In the genomic region with DNA sequence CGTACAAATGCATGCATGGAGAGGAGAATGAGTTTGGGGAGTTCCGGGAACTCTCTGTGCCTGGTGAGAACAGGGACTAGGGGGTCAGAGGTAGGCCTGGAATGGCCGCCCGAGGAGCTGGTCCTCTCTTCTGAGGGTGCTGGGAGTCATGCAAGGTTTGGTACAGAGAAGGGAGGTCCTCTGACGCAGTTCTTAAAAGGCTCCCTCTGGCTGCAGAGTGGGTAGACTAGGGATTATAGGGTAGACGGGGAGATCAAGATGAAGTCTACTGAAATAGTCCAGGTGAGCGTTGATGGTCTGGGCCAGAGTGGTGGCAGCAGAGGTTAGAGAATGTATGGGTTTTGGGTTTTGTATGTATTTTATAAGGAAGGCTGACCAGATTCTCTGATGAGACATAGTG, we compare ENCODE assay signal across 8 cellular contexts. TPM values are rescaled to one million over a fixed set of nuclear protein-coding genes. Genes with fewer than 3 reads are reported as not detected.
DNase-seq lines count a peak whose midpoint lies in the region; ATAC-seq, FAIRE-seq and TF ChIP-seq lines count a peak whose summit lies in the region.

No MANE protein-coding gene starts in this region.

- H3K27me3 Mint-ChIP-seq in activated T-cell treated with anti-CD3 and anti-CD28 coated beads, Interleukin-2, amount 50 U/mL, for 4 hours (ENCODE audit: low read depth) = no peaks in the 10 kb centered on the region

- TF ChIP-seq EP300 in transverse colon (IDR thresholded peaks at IDR 0.05; ENCODE audit: low read depth) = no peak

- peaks cover 49% of the 10 kb centered on the region for H3K36me3 Mint-ChIP-seq in activated T-cell treated with anti-CD3 and anti-CD28 coated beads, Interleukin-2, amount 50 U/mL, for 4 hours (ENCODE audit: insufficient read depth)

- H3K9me3 ChIP-seq in adrenal gland (replicated peaks in 1 of 3) (no peaks in the 10 kb centered on the region), kidney (ENCODE audit: control insufficient read depth in 1 of 2, low read length in 2 of 2) (peaks cover 0 to 23% of the 10 kb centered on the region in 2 donors), transverse colon (peaks cover 11 to 26% of the 10 kb centered on the region in 2 donors)

- in situ Hi-C loops in transverse colon (cut with MboI; ENCODE audit: low pct_ligation_motif_present in 1 of 4, low pct_unique_long_range_greater_than_20kb in 1 of 4, low sequenced_read_pairs in 3 of 4) = no loop called here

- WGBS in adrenal gland, 4 donors = 13 to 17% (median 15%) methylated on average over 6 to 7 of the region's 7 CpGs
- 30 to 43% methylated on average over 2 to 7 of the region's 7 CpGs for WGBS in transverse colon (ENCODE audit: low coverage in 1 of 2), 2 donors

- DNase-seq in activated T-cell treated with anti-CD3 and anti-CD28 coated beads, Interleukin-2, amount 50 U/mL, for 4 hours = no peak
- no peak for DNase-seq in activated T-cell treated with anti-CD3 and anti-CD28 coated beads, Interleukin-2, amount 50 U/mL, for 48 hours
- DNase-seq in adrenal gland (no peak), kidney (no peak), transverse colon (no peak), AML-193 (lab: John Stamatoyannopoulos, UW) (no peak)

- ATAC-seq in activated T-cell treated with anti-CD3 and anti-CD28 coated beads, Interleukin-2, amount 50 U/mL, for 4 hours = no peak
- ATAC-seq in GM18505 (IDR thresholded peaks at IDR 0.05; ENCODE audit: unreplicated experiment) (no peak), HG03135 (IDR thresholded peaks at IDR 0.05; ENCODE audit: unreplicated experiment) (no peak)

- peak overlapping the region; percentile 83 to 96 for H3K9ac ChIP-seq in kidney (ENCODE audit: low read length in 2 of 2)

- H3K4me1 ChIP-seq in adrenal gland (replicated peaks in 1 of 2) (peaks cover 13 to 14% of the 10 kb centered on the region in 2 donors), kidney (ENCODE audit: control insufficient read depth in 1 of 2, insufficient read depth in 1 of 2, low read depth in 1 of 2, low read length in 2 of 2) (peaks cover 10 to 19% of the 10 kb centered on the region in 2 donors), transverse colon (peaks cover 8 to 19% (median 12%) of the 10 kb centered on the region in 4 donors)

- H3K27ac ChIP-seq in adrenal gland (peak overlapping the region in 4 of 5 donors; percentile 24 to 89 (median 82)), kidney (ENCODE audit: low read depth in 2 of 2, low read length in 2 of 2) (no peak overlapping the region), transverse colon (peak overlapping the region in 2 of 4 donors; percentile 75 to 90)

- peaks cover 48% of the 10 kb centered on the region for H3K9me3 Mint-ChIP-seq in activated T-cell treated with anti-CD3 and anti-CD28 coated beads, Interleukin-2, amount 50 U/mL, for 4 hours

- H3K4me3 ChIP-seq in adrenal gland = peak overlapping the region in 3 of 4 donors; percentile 65 to 97 (median 85)
- H3K4me3 ChIP-seq in kidney (ENCODE audit: low read length in 2 of 2) = peak overlapping the region; percentile 94 to 96
- peak overlapping the region; percentile 71 to 84 (median 80) for H3K4me3 ChIP-seq in transverse colon

- peaks cover 36% of the 10 kb centered on the region for H3K4me1 Mint-ChIP-seq in activated T-cell treated with anti-CD3 and anti-CD28 coated beads, Interleukin-2, amount 50 U/mL, for 4 hours (ENCODE audit: low read depth)

- no peaks in the 10 kb centered on the region for H3K27me3 ChIP-seq in adrenal gland
- no peaks in the 10 kb centered on the region for H3K27me3 ChIP-seq in transverse colon

- no peak for TF ChIP-seq CTCF in adrenal gland (IDR thresholded peaks at IDR 0.05)
- no peak for TF ChIP-seq CTCF in kidney (IDR thresholded peaks at IDR 0.05; ENCODE audit: borderline replicate concordance, extremely low read depth, insufficient read depth)
- TF ChIP-seq CTCF in transverse colon (IDR thresholded peaks at IDR 0.05) = no peak

- TF ChIP-seq POLR2A in adrenal gland (IDR thresholded peaks at IDR 0.05) = no peak
- no peak for TF ChIP-seq POLR2A in transverse colon (IDR thresholded peaks at IDR 0.05)
- TF ChIP-seq POLR2A in GM18505 (IDR thresholded peaks at IDR 0.05; ENCODE audit: borderline replicate concordance, extremely low read depth, insufficient read depth, insufficient read length) = no peak

- H3K4me3 Mint-ChIP-seq in activated T-cell treated with anti-CD3 and anti-CD28 coated beads, Interleukin-2, amount 50 U/mL, for 4 hours = peak overlapping the region; percentile 93

- H3K36me3 ChIP-seq in adrenal gland (replicated peaks in 1 of 2) = peaks cover 0 to 30% of the 10 kb centered on the region in 2 donors
- H3K36me3 ChIP-seq in kidney (ENCODE audit: control insufficient read depth in 1 of 2, insufficient read depth in 2 of 2, low read length in 2 of 2) = peaks cover 27 to 36% of the 10 kb centered on the region in 2 donors
- peaks cover 2 to 30% (median 20%) of the 10 kb centered on the region in 4 donors for H3K36me3 ChIP-seq in transverse colon

- intact Hi-C loops in adrenal gland (cut with DNase I) = no loop called here
- intact Hi-C loops in kidney (cut with DNase I) = no loop called here
- intact Hi-C loops in transverse colon (cut with DNase I; ENCODE audit: low total_unique reads) = no loop called here

- no peak for FAIRE-seq in kidney (lab: Jason Lieb, UNC)

RNA-seq across cellular contexts. Expression of a gene that starts 0.8 kb away (rescaled TPM):
- total RNA-seq in activated T-cell treated with anti-CD3 and anti-CD28 coated beads, Interleukin-2, amount 50 U/mL, for 4 hours = 1 to 10 TPM; 3.3 to 4.5 (median 4.1) TPM
- total RNA-seq in adrenal gland = 10 to 100 TPM in 6 of 8 donors, 1 to 10 TPM in 2; 8.1 to 14.3 (median 12.3) TPM
- polyA plus RNA-seq in adrenal gland = 1 to 10 TPM; 4.0 to 8.3 (median 5.2) TPM
- 13.8 TPM for total RNA-seq in kidney
- 3.3 TPM for polyA plus RNA-seq in kidney (ENCODE audit: insufficient read depth, low read depth, low replicate concordance)
- total RNA-seq in transverse colon = 1 to 10 TPM in 3 of 4 donors, under 1 TPM in 1; 0.40 to 4.2 (median 3.5) TPM

RNA-seq across cellular contexts. Expression of a gene that starts 11.5 kb away (rescaled TPM):
- total RNA-seq in activated T-cell treated with anti-CD3 and anti-CD28 coated beads, Interleukin-2, amount 50 U/mL, for 4 hours = 1 to 10 TPM; 1.8 to 4.5 (median 3.3) TPM
- total RNA-seq in adrenal gland (10 to 100 TPM; 12.6 to 41.4 (median 20.0) TPM), kidney (9.4 TPM), transverse colon (10 to 100 TPM in 1 of 4 donors, 1 to 10 TPM in 1, not detected in 2; 8.3 to 12.5 TPM)
- polyA plus RNA-seq in adrenal gland (10 to 100 TPM; 24.9 to 72.8 (median 40.5) TPM), kidney (ENCODE audit: insufficient read depth, low read depth, low replicate concordance) (22.0 TPM)

RNA-seq across cellular contexts. Expression of a gene that starts 11.5 kb away (rescaled TPM):
- total RNA-seq in activated T-cell treated with anti-CD3 and anti-CD28 coated beads, Interleukin-2, amount 50 U/mL, for 4 hours = under 1 TPM; 0.63 to 0.76 (median 0.71) TPM
- 1 to 10 TPM; 1.1 to 9.8 (median 4.5) TPM for total RNA-seq in adrenal gland
- 10 to 100 TPM in 1 of 3 donors, 1 to 10 TPM in 2; 2.1 to 10.9 (median 5.3) TPM for polyA plus RNA-seq in adrenal gland
- total RNA-seq in kidney = 4.1 TPM
- polyA plus RNA-seq in kidney (ENCODE audit: insufficient read depth, low read depth, low replicate concordance) = 1.3 TPM
- total RNA-seq in transverse colon = 1 to 10 TPM in 2 of 4 donors, under 1 TPM in 1, not detected in 1; 0.60 to 1.3 (median 1.2) TPM

RNA-seq across cellular contexts. Expression of a gene that starts 31.6 kb away (rescaled TPM):
- 1 to 10 TPM; 3.3 to 5.0 (median 3.5) TPM for total RNA-seq in activated T-cell treated with anti-CD3 and anti-CD28 coated beads, Interleukin-2, amount 50 U/mL, for 4 hours
- 10 to 100 TPM in 4 of 8 donors, 1 to 10 TPM in 4; 7.2 to 17.8 (median 9.5) TPM for total RNA-seq in adrenal gland
- 1 to 10 TPM; 1.1 to 2.4 (median 1.9) TPM for polyA plus RNA-seq in adrenal gland
- 10.2 TPM for total RNA-seq in kidney
- 1.3 TPM for polyA plus RNA-seq in kidney (ENCODE audit: insufficient read depth, low read depth, low replicate concordance)
- total RNA-seq in transverse colon = 1 to 10 TPM; 1.4 to 9.7 (median 4.3) TPM

RNA-seq across cellular contexts. Expression of a gene that starts 37.8 kb away (rescaled TPM):
- total RNA-seq in activated T-cell treated with anti-CD3 and anti-CD28 coated beads, Interleukin-2, amount 50 U/mL, for 4 hours = 10 to 100 TPM in 1 of 3 donors, 1 to 10 TPM in 2; 6.3 to 10.7 (median 8.7) TPM
- 10 to 100 TPM in 7 of 8 donors, 1 to 10 TPM in 1; 8.5 to 21.2 (median 16.6) TPM for total RNA-seq in adrenal gland
- 10 to 100 TPM in 1 of 3 donors, 1 to 10 TPM in 2; 4.6 to 10.0 (median 8.1) TPM for polyA plus RNA-seq in adrenal gland
- total RNA-seq in kidney = 26.1 TPM
- polyA plus RNA-seq in kidney (ENCODE audit: insufficient read depth, low read depth, low replicate concordance) = 4.7 TPM
- total RNA-seq in transverse colon = 10 to 100 TPM in 2 of 4 donors, 1 to 10 TPM in 2; 4.2 to 13.1 (median 8.2) TPM

Comparison
In these comparisons a context has a peak if more than half of its experiments do, and no peak if none do; other contexts are left out.
1. H3K27ac ChIP-seq: peak in adrenal gland (4 of 5); none in kidney (0 of 2).
2. Peak in every context shown above with its lines, with median percentiles within 50 percentile points of each other: H3K4me3 ChIP-seq.